In genomic region chr14:92980866-92981265, GRCh38 we compare ENCODE assay signal across 18 cellular contexts. TPM values are rescaled to one million over a fixed set of nuclear protein-coding genes. Genes with fewer than 3 reads are reported as not detected.
A peak's percentile ranks its signal among the peaks of the same experiment; 100 is the strongest.
DNase-seq lines count a peak whose midpoint lies in the region; ATAC-seq and TF ChIP-seq lines count a peak whose summit lies in the region.
"Had no signal": no experiment of that assay in that cellular context is flagged by ENCODE, and none has a peak within 500 bp of the region (broad histone marks: within the 10 kb centered on the region; RNA-seq: fewer than 3 reads in every experiment).

No MANE protein-coding gene starts in this region.

- H2BK5ac ChIP-seq in H9 (ENCODE audit: insufficient read length, low read length): no peak overlapping the region

- H4K5ac ChIP-seq in H9 (ENCODE audit: insufficient read length, low read depth, low read length): no peak overlapping the region

- no peak overlapping the region for H3K4ac ChIP-seq in H9 (ENCODE audit: low read depth, low read length)

- peaks cover 0 to 5% of the 10 kb centered on the region in 2 experiments; a peak in 1 of 4 replicates for H3K4me1 Mint-ChIP-seq in H9
- peaks cover 15% of the 10 kb centered on the region for H3K4me1 Mint-ChIP-seq in chondrocyte (ENCODE audit: low read depth)
- H3K4me1 Mint-ChIP-seq in nephron progenitor cell: peaks cover 10% of the 10 kb centered on the region
- peaks cover 17 to 38% of the 10 kb centered on the region in 2 donors for H3K4me1 Mint-ChIP-seq in stimulated activated naive B cell treated with anti-CD40 and anti-IgM and Interleukin-4, amounts not matched to agents 10 μg/mL and 1 μg/mL and 100 μg/mL, for 72 hours

- H3K23ac ChIP-seq in H9 (ENCODE audit: insufficient read length, low read depth, low read length): no peak overlapping the region

- no peak overlapping the region for H3K56ac ChIP-seq in H9 (ENCODE audit: insufficient read length, low read depth, low read length)

- H3K79me2 ChIP-seq in H9 (ENCODE audit: insufficient read depth, low read length): no peaks in the 10 kb centered on the region; the same call in 1 of the 2 replicates

- WGBS in H9 (ENCODE audit: extremely low coverage, insufficient read length, low lambda C conversion rate): no CpG with 5 or more reads among the region's 4 CpGs

- peaks cover 15% of the 10 kb centered on the region for H3K9me3 ChIP-seq in H9 (ENCODE audit: control insufficient read depth, low read depth, low read length)

- H3K9me3 Mint-ChIP-seq in H9 (peaks cover 47 to 53% of the 10 kb centered on the region in 2 experiments), chondrocyte (ENCODE audit: low read depth) (peaks cover 14% of the 10 kb centered on the region), nephron progenitor cell (peaks cover 53% of the 10 kb centered on the region)
- H3K9me3 Mint-ChIP-seq in stimulated activated naive B cell treated with anti-CD40 and anti-IgM and Interleukin-4, amounts not matched to agents 10 μg/mL and 1 μg/mL and 100 μg/mL, for 72 hours: peaks cover 31 to 36% of the 10 kb centered on the region in 2 donors

- H3K79me1 ChIP-seq in H9 (ENCODE audit: insufficient read depth, low read depth, low read length, poor library complexity, severe bottlenecking): no peaks in the 10 kb centered on the region

- H4K20me1 ChIP-seq in H9 (ENCODE audit: control insufficient read depth, insufficient read depth, insufficient read length): no peaks in the 10 kb centered on the region

- peak overlapping the region in 2 of 3 experiments; percentile 40 to 74; a peak in 1 of 7 replicates for H3K27ac Mint-ChIP-seq in H9
- no peak overlapping the region for H3K27ac Mint-ChIP-seq in chondrocyte (ENCODE audit: unreplicated experiment)
- peak overlapping the region; percentile 24 for H3K27ac Mint-ChIP-seq in nephron progenitor cell
- H3K27ac Mint-ChIP-seq in stimulated activated naive B cell treated with anti-CD40 and anti-IgM and Interleukin-4, amounts not matched to agents 10 μg/mL and 1 μg/mL and 100 μg/mL, for 72 hours: peak overlapping the region; percentile 86
- H3K27ac Mint-ChIP-seq: CD8-positive, alpha-beta T cell; HFFc6 had no signal

- H3K27me3 ChIP-seq in H9 (ENCODE audit: insufficient read depth, low read length): no peaks in the 10 kb centered on the region
- H3K27me3 ChIP-seq: BE2C had no signal

- H2AFZ ChIP-seq in H9 (ENCODE audit: low read length): no peak overlapping the region

- H2BK120ac ChIP-seq in H9 (ENCODE audit: low read depth, low read length, poor library complexity, severe bottlenecking): no peak overlapping the region

- no peak overlapping the region for H3K9ac ChIP-seq in H9 (ENCODE audit: extremely low read depth, insufficient read length, low read length)

- no peak overlapping the region for H2BK15ac ChIP-seq in H9 (ENCODE audit: low read depth, low read length)

- no peak overlapping the region for H2BK12ac ChIP-seq in H9 (ENCODE audit: insufficient read length, low read depth, low read length)

- no peak overlapping the region for H3K27ac ChIP-seq in H9 (ENCODE audit: insufficient read length, low read depth, low read length)
- H3K27ac ChIP-seq: A549, C4-2B had no signal

- H3K14ac ChIP-seq in H9 (ENCODE audit: insufficient read depth, low read length): no peak overlapping the region

- ATAC-seq in stimulated activated naive B cell treated with anti-CD40 and anti-IgM and Interleukin-4, amounts not matched to agents 10 μg/mL and 1 μg/mL and 100 μg/mL, for 72 hours (replicated peaks): no peak
- no peak for ATAC-seq in GM18868 (IDR thresholded peaks at IDR 0.05; ENCODE audit: unreplicated experiment)
- ATAC-seq: A549; CD8-positive, alpha-beta T cell; HepG2 had no signal

- H3K27me3 Mint-ChIP-seq in H9 (ENCODE audit: low read depth) (peaks cover 3% of the 10 kb centered on the region), chondrocyte (ENCODE audit: low read depth) (no peaks in the 10 kb centered on the region), nephron progenitor cell (ENCODE audit: low read depth, poor library complexity) (peaks cover 11% of the 10 kb centered on the region)
- H3K27me3 Mint-ChIP-seq in stimulated activated naive B cell treated with anti-CD40 and anti-IgM and Interleukin-4, amounts not matched to agents 10 μg/mL and 1 μg/mL and 100 μg/mL, for 72 hours: no peaks in the 10 kb centered on the region

- H3T11ph ChIP-seq in H9 (ENCODE audit: low read length): no peak overlapping the region

- H3K4me3 Mint-ChIP-seq in H9 (no peak overlapping the region), chondrocyte (ENCODE audit: unreplicated experiment) (no peak overlapping the region), nephron progenitor cell (no peak overlapping the region)
- H3K4me3 Mint-ChIP-seq in stimulated activated naive B cell treated with anti-CD40 and anti-IgM and Interleukin-4, amounts not matched to agents 10 μg/mL and 1 μg/mL and 100 μg/mL, for 72 hours: peak overlapping the region; percentile 41 to 58
- H3K4me3 Mint-ChIP-seq: CD8-positive, alpha-beta T cell; HFFc6 had no signal

- no peak overlapping the region for H4K8ac ChIP-seq in H9 (replicated peaks; ENCODE audit: insufficient read length, low read depth, low read length)

- no peak for DNase-seq in H9
- peak; percentile 67 for DNase-seq in chondrocyte (ENCODE audit: low spot score)
- DNase-seq in nephron progenitor cell: no peak
- no peak for DNase-seq in stimulated activated naive B cell treated with anti-CD40 and anti-IgM and Interleukin-4, amounts not matched to agents 10 μg/mL and 1 μg/mL and 100 μg/mL, for 72 hours
- DNase-seq in NCI-H2196 treated with DMSO at 0.1 percent for 48 hours (lab: John Stamatoyannopoulos, UW; ENCODE audit: unreplicated experiment): no peak
- DNase-seq in germinal center (ENCODE audit: low spot score): no peak
- DNase-seq: BE2C; CD8-positive, alpha-beta T cell; COR-L47; DMS153; DMS79 treated with DMSO at 0.1 percent for 48 hours; EL; HCEC 1CT; HFFc6 had no signal

- H4K91ac ChIP-seq in H9 (ENCODE audit: insufficient read length, low read depth, low read length): no peak overlapping the region

- no peak overlapping the region for H3K18ac ChIP-seq in H9 (ENCODE audit: insufficient read length, low read depth, low read length)

- H3K23me2 ChIP-seq in H9 (ENCODE audit: insufficient read length, low read depth, low read length, poor library complexity, severe bottlenecking): no peaks in the 10 kb centered on the region

- no peak overlapping the region for H2BK20ac ChIP-seq in H9 (ENCODE audit: low read depth, low read length, poor library complexity, severe bottlenecking)

- H2AK5ac ChIP-seq in H9 (ENCODE audit: insufficient read length, low read length): no peak overlapping the region

- no peak overlapping the region for H3K4me2 ChIP-seq in H9 (ENCODE audit: insufficient read depth, insufficient read length, low read length)
- H3K4me2 ChIP-seq: A549 had no signal

- TF ChIP-seq CTCF in H9 (conservative IDR thresholded peaks at IDR 0.05): no peak
- TF ChIP-seq CTCF in chondrocyte (IDR thresholded peaks at IDR 0.05): no peak
- TF ChIP-seq CTCF in nephron progenitor cell (IDR thresholded peaks at IDR 0.05): no peak

- H3K4me1 ChIP-seq in H9 (ENCODE audit: insufficient read depth, low read length): no peaks in the 10 kb centered on the region
- H3K4me1 ChIP-seq: BE2C had no signal

- H3K36me3 Mint-ChIP-seq in H9 (ENCODE audit: insufficient read depth in 1 of 3, low read depth in 3 of 3): peaks cover 69 to 86% (median 70%) of the 10 kb centered on the region in 3 experiments
- peaks cover 18% of the 10 kb centered on the region for H3K36me3 Mint-ChIP-seq in chondrocyte (ENCODE audit: low read depth)
- H3K36me3 Mint-ChIP-seq in nephron progenitor cell (ENCODE audit: low read depth): peaks cover 44% of the 10 kb centered on the region
- H3K36me3 Mint-ChIP-seq in stimulated activated naive B cell treated with anti-CD40 and anti-IgM and Interleukin-4, amounts not matched to agents 10 μg/mL and 1 μg/mL and 100 μg/mL, for 72 hours: peaks cover 81 to 97% of the 10 kb centered on the region in 2 donors

RNA-seq across cellular contexts. Expression of gene CHGA, which starts 57.9 kb away (rescaled TPM):
- 6.7 and 7.8 TPM in 2 replicates for total RNA-seq in H9 (2021)
- not detected in 3 replicates for total RNA-seq in chondrocyte
- total RNA-seq: CD8-positive, alpha-beta T cell; HepG2; HFFc6 had no signal

Comparison
In these comparisons a context has a peak if more than half of its experiments do, and no peak if none do; other contexts are left out.
1. H3K4me3 Mint-ChIP-seq: peak in stimulated activated naive B cell treated with anti-CD40 and anti-IgM and Interleukin-4, amounts not matched to agents 10 μg/mL and 1 μg/mL and 100 μg/mL, for 72 hours (2 of 2); none in H9 (0 of 2), chondrocyte (single experiment) and nephron progenitor cell (single experiment).